8 cellular contexts compared by ENCODE assay signal in genomic region chr19:54430306-54431254, GRCh38. TPM values are rescaled to one million over a fixed set of nuclear protein-coding genes. Genes with fewer than 3 reads are reported as not detected.
A peak's percentile ranks its signal among the peaks of the same experiment; 100 is the strongest.
DNase-seq lines count a peak whose midpoint lies in the region; ATAC-seq and TF ChIP-seq lines count a peak whose summit lies in the region.

No MANE protein-coding gene starts in this region.

- H3K79me2 ChIP-seq in H9 (ENCODE audit: insufficient read depth, low read length) = no peaks in the 10 kb centered on the region

- H3K9ac ChIP-seq in H9 (ENCODE audit: extremely low read depth, insufficient read length, low read length) = no peak overlapping the region

- TF ChIP-seq EP300 in suprapubic skin (IDR thresholded peaks at IDR 0.05) = no peak

- H3K27ac ChIP-seq in H9 (ENCODE audit: insufficient read length, low read depth, low read length) (no peak overlapping the region), suprapubic skin (peak overlapping the region; percentile 7)

- TF ChIP-seq CTCF in H9 (conservative IDR thresholded peaks at IDR 0.05) = peak; percentile 59; the same call in 2 of the 3 replicates
- no peak for TF ChIP-seq CTCF in activated B cell treated with CpG ODN at 0.5 μM for 24 hours (IDR thresholded peaks at IDR 0.05)
- no peak for TF ChIP-seq CTCF in suprapubic skin (IDR thresholded peaks at IDR 0.05)

- H3K27me3 Mint-ChIP-seq in H9 (ENCODE audit: low read depth) = peaks cover 69% of the 10 kb centered on the region
- H3K27me3 Mint-ChIP-seq in activated B cell treated with CpG ODN at 0.5 μM for 24 hours = peaks cover 23% of the 10 kb centered on the region

- no peaks in the 10 kb centered on the region for H3K36me3 ChIP-seq in suprapubic skin

- H2BK5ac ChIP-seq in H9 (ENCODE audit: insufficient read length, low read length) = no peak overlapping the region

- H3K9me3 ChIP-seq in H9 (ENCODE audit: control insufficient read depth, low read depth, low read length) (no peaks in the 10 kb centered on the region), suprapubic skin (no peaks in the 10 kb centered on the region)

- H2AK5ac ChIP-seq in H9 (ENCODE audit: insufficient read length, low read length) = no peak overlapping the region

- H3K56ac ChIP-seq in H9 (ENCODE audit: insufficient read length, low read depth, low read length) = no peak overlapping the region

- peak overlapping the region in 1 of 3 experiments; percentile 90; a peak in 1 of 7 replicates for H3K27ac Mint-ChIP-seq in H9
- H3K27ac Mint-ChIP-seq in activated B cell treated with CpG ODN at 0.5 μM for 24 hours = no peak overlapping the region

- H3K4me1 Mint-ChIP-seq in H9 (peaks cover 29 to 42% of the 10 kb centered on the region in 2 experiments), activated B cell treated with CpG ODN at 0.5 μM for 24 hours (peaks cover 20% of the 10 kb centered on the region)

- H2BK12ac ChIP-seq in H9 (ENCODE audit: insufficient read length, low read depth, low read length) = no peak overlapping the region

- CTCF ChIA-PET in activated B cell treated with CpG ODN at 0.5 μM for 24 hours (lab: Charles Lee) = no interaction called here

- WGBS in H9 (ENCODE audit: extremely low coverage, insufficient read length, low lambda C conversion rate) = no CpG with 5 or more reads among the region's 43 CpGs
- 3% methylated on average over 30 of the region's 43 CpGs for WGBS in suprapubic skin

- no peaks in the 10 kb centered on the region for H4K20me1 ChIP-seq in H9 (ENCODE audit: control insufficient read depth, insufficient read depth, insufficient read length)

- no peak overlapping the region for H2BK120ac ChIP-seq in H9 (ENCODE audit: low read depth, low read length, poor library complexity, severe bottlenecking)

- peak; percentile 80 for DNase-seq in AG08396 (ENCODE audit: low spot score)
- DNase-seq in H9 = peak; percentile 85
- peak; percentile 34 for DNase-seq in activated B cell treated with CpG ODN at 0.5 μM for 24 hours
- peak; percentile 37 for DNase-seq in effector CD8-positive, alpha-beta T cell (lab: John Stamatoyannopoulos, UW)
- peak; percentile 21 for DNase-seq in mucosa of gallbladder (ENCODE audit: low spot score)
- peak in 1 of 2 donors; percentile 73 for DNase-seq in suprapubic skin (ENCODE audit: low spot score in 2 of 2)
- no peak for DNase-seq in HCEC 1CT

- peak; percentile 93 for ATAC-seq in activated B cell treated with CpG ODN at 0.5 μM for 24 hours (ENCODE audit: low read depth)
- no peak for ATAC-seq in GM19035 (IDR thresholded peaks at IDR 0.05; ENCODE audit: unreplicated experiment)

- H3K14ac ChIP-seq in H9 (ENCODE audit: insufficient read depth, low read length) = no peak overlapping the region

- peaks cover 3% of the 10 kb centered on the region for H3K23me2 ChIP-seq in H9 (ENCODE audit: insufficient read length, low read depth, low read length, poor library complexity, severe bottlenecking)

- intact Hi-C loops in activated B cell treated with CpG ODN at 0.5 μM for 24 hours (cut with micrococcal nuclease) = loop anchor here (1.0 kb wide), 1 partner anchor 48 kb away; no protein-coding TSS in a partner anchor

- H3K79me1 ChIP-seq in H9 (ENCODE audit: insufficient read depth, low read depth, low read length, poor library complexity, severe bottlenecking) = no peaks in the 10 kb centered on the region

- H3K4me2 ChIP-seq in H9 (ENCODE audit: insufficient read depth, insufficient read length, low read length) = peak overlapping the region; percentile 41

- H4K91ac ChIP-seq in H9 (ENCODE audit: insufficient read length, low read depth, low read length) = no peak overlapping the region

- H3K9me3 Mint-ChIP-seq in H9 = peaks cover 0 to 3% of the 10 kb centered on the region in 2 experiments; a peak in 1 of 5 replicates
- H3K9me3 Mint-ChIP-seq in activated B cell treated with CpG ODN at 0.5 μM for 24 hours = no peaks in the 10 kb centered on the region

- H3K27me3 ChIP-seq in H9 (ENCODE audit: insufficient read depth, low read length) (no peaks in the 10 kb centered on the region; the same call in 1 of the 2 replicates), suprapubic skin (peaks cover 40% of the 10 kb centered on the region)

- no peak overlapping the region for H4K8ac ChIP-seq in H9 (replicated peaks; ENCODE audit: insufficient read length, low read depth, low read length)

- no peak overlapping the region for H2AFZ ChIP-seq in H9 (ENCODE audit: low read length)

- H3K4me3 ChIP-seq in suprapubic skin = peak overlapping the region; percentile 38

- H2BK15ac ChIP-seq in H9 (ENCODE audit: low read depth, low read length) = no peak overlapping the region

- no peak overlapping the region for H4K5ac ChIP-seq in H9 (ENCODE audit: insufficient read length, low read depth, low read length)

- TF ChIP-seq POLR2A in suprapubic skin (IDR thresholded peaks at IDR 0.05) = no peak

- H3K36me3 Mint-ChIP-seq in H9 (ENCODE audit: insufficient read depth in 1 of 3, low read depth in 3 of 3) (peaks cover 9 to 29% (median 29%) of the 10 kb centered on the region in 3 experiments; a peak in 6 of 7 replicates), activated B cell treated with CpG ODN at 0.5 μM for 24 hours (ENCODE audit: low read depth) (no peaks in the 10 kb centered on the region)

- H3K4me1 ChIP-seq in H9 (ENCODE audit: insufficient read depth, low read length) (no peaks in the 10 kb centered on the region), suprapubic skin (peaks cover 26% of the 10 kb centered on the region)

- POLR2A ChIA-PET in activated B cell treated with CpG ODN at 0.5 μM for 24 hours (lab: Charles Lee) = interaction anchor here (1.0 to 1.7 kb wide), 3 partner anchors 13 to 33 kb away, joined by 4 to 6 read pairs (median 5); partner anchors contain the start of genes LENG8 and LENG9

- no peak overlapping the region for H3T11ph ChIP-seq in H9 (ENCODE audit: low read length)

- H3K4me3 Mint-ChIP-seq in H9 (peak overlapping the region; percentile 50 to 74), activated B cell treated with CpG ODN at 0.5 μM for 24 hours (peak overlapping the region; percentile 58)

- H2BK20ac ChIP-seq in H9 (ENCODE audit: low read depth, low read length, poor library complexity, severe bottlenecking) = no peak overlapping the region

- H3K4ac ChIP-seq in H9 (ENCODE audit: low read depth, low read length) = no peak overlapping the region

- no peak overlapping the region for H3K18ac ChIP-seq in H9 (ENCODE audit: insufficient read length, low read depth, low read length)

- H3K23ac ChIP-seq in H9 (ENCODE audit: insufficient read length, low read depth, low read length) = no peak overlapping the region

RNA-seq across cellular contexts. Expression of gene TTYH1, which starts 15.3 kb away (rescaled TPM):
- total RNA-seq in H9 (2021) = 43.1 and 47.1 TPM in 2 replicates
- total RNA-seq in activated B cell treated with CpG ODN at 0.5 μM for 24 hours = not detected in 2 replicates
- total RNA-seq in mucosa of gallbladder = 2.7 TPM
- total RNA-seq in suprapubic skin = 10 to 100 TPM; 11.2 to 20.4 (median 12.5) TPM

RNA-seq across cellular contexts. Expression of gene LENG8, which starts 18.4 kb away (rescaled TPM):
- total RNA-seq in H9 (2021) = 133 and 148 TPM in 2 replicates
- 296 and 363 TPM in 2 replicates for total RNA-seq in activated B cell treated with CpG ODN at 0.5 μM for 24 hours
- total RNA-seq in mucosa of gallbladder = 236 TPM
- total RNA-seq in suprapubic skin = 100 to 1,000 TPM in 2 of 4 donors, 10 to 100 TPM in 2; 80.4 to 410 (median 124) TPM

RNA-seq across cellular contexts. Expression of gene LENG9, which starts 33.0 kb away (rescaled TPM):
- total RNA-seq in H9 (2021) (3.7 and 3.8 TPM in 2 replicates), activated B cell treated with CpG ODN at 0.5 μM for 24 hours (6.3 and 8.5 TPM in 2 replicates), mucosa of gallbladder (11.0 TPM), suprapubic skin (1 to 10 TPM; 3.1 to 7.9 (median 4.1) TPM)

RNA-seq across cellular contexts. Expression of gene CDC42EP5, which starts 42.5 kb away (rescaled TPM):
- total RNA-seq in H9 (2021) (1.6 and 2.9 TPM in 2 replicates), activated B cell treated with CpG ODN at 0.5 μM for 24 hours (not detected in 2 replicates), mucosa of gallbladder (14.9 TPM), suprapubic skin (1 to 10 TPM; 4.2 to 9.4 (median 5.5) TPM)
